18 cellular contexts compared by ENCODE assay signal in the genomic region with DNA sequence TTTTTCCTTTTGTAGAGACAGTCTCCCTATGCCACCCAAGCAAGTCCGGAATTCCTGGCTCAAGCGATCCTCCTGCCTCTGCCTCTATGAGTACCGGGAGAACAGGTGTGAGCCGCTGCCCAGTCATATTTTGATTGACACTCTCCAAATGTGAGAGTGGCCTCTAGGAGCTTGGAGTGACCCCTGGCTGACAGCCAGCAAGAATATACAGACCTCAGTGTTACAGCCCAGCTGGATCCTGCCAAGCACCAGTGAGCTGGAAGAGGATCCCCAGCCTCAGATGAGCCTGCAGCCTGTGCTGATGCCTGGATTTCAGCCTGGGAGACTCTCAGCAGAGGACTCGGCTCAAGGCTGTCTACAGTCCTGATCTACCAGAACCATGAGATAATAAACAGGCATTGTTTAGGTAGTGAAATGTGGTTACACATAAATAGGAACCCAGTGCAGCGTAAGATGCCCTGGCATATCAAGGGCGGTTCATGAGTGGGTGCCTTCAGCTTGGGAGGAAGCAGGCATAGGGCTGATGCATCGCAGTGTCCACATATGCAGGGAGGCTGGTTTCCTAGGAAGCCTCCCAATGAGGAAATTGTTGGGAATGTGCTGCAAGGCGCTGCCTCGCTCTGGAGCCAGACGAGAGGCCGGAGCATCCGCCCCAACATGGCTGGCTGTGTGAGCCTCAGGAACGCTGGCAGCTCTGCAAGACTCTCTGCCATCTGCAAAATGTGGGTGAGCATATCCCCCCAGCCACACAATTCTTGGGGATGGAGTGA. TPM values are rescaled to one million over a fixed set of nuclear protein-coding genes. Genes with fewer than 3 reads are reported as not detected.
"Had no signal": no experiment of that assay in that cellular context is flagged by ENCODE, and none has a peak within 500 bp of the region (broad histone marks: within the 10 kb centered on the region; RNA-seq: fewer than 3 reads in every experiment).

No MANE protein-coding gene starts in this region.

- H3K9me3 Mint-ChIP-seq: activated naive CD4-positive, alpha-beta T cell treated with anti-CD3 and anti-CD28 coated beads, Interleukin-2, amount 10 ng/mL, durations not matched to agents 7 days and 5 days; activated T-helper 17 cell treated with anti-CD3 and anti-CD28 coated beads, Interleukin-2, amount 50 U/mL, for 72 hours; stimulated activated memory B cell treated with anti-CD40 and anti-IgM and Interleukin-4, amounts not matched to agents 10 μg/mL and 1 μg/mL and 100 μg/mL, for 72 hours had no signal

- H3K9me3 ChIP-seq: colonic mucosa, transverse colon had no signal

- H3K27ac Mint-ChIP-seq: activated naive CD4-positive, alpha-beta T cell treated with anti-CD3 and anti-CD28 coated beads, Interleukin-2, amount 10 ng/mL, durations not matched to agents 7 days and 5 days; stimulated activated memory B cell treated with anti-CD40 and anti-IgM and Interleukin-4, amounts not matched to agents 10 μg/mL and 1 μg/mL and 100 μg/mL, for 72 hours had no signal

- H3K36me3 ChIP-seq: cardiac muscle cell, colonic mucosa, transverse colon had no signal

- FAIRE-seq: kidney had no signal

- H3K36me3 Mint-ChIP-seq: activated naive CD4-positive, alpha-beta T cell treated with anti-CD3 and anti-CD28 coated beads, Interleukin-2, amount 10 ng/mL, durations not matched to agents 7 days and 5 days; stimulated activated memory B cell treated with anti-CD40 and anti-IgM and Interleukin-4, amounts not matched to agents 10 μg/mL and 1 μg/mL and 100 μg/mL, for 72 hours had no signal

- DNase-seq: activated CD4-positive, alpha-beta T cell treated with anti-CD3 and anti-CD28 coated beads, Interleukin-2, amount 50 U/mL, for 1 hour; activated naive CD4-positive, alpha-beta T cell treated with anti-CD3 and anti-CD28 coated beads, Interleukin-2, amount 10 ng/mL, durations not matched to agents 7 days and 5 days; activated T-cell treated with anti-CD3 and anti-CD28 coated beads for 4 hours; colonic mucosa; hippocampal formation; kidney; left ventricle myocardium superior; mesendoderm; stimulated activated CD4-positive, alpha-beta T cell treated with anti-CD3 and anti-CD28 coated beads, Interleukin-2, amount 100 ng/mL, for 48 hours; T-helper 1 cell; T1000; transverse colon had no signal

- H3K4me1 Mint-ChIP-seq: activated T-helper 17 cell treated with anti-CD3 and anti-CD28 coated beads, Interleukin-2, amount 50 U/mL, for 72 hours; stimulated activated memory B cell treated with anti-CD40 and anti-IgM and Interleukin-4, amounts not matched to agents 10 μg/mL and 1 μg/mL and 100 μg/mL, for 72 hours had no signal

- H3K27me3 Mint-ChIP-seq: activated naive CD4-positive, alpha-beta T cell treated with anti-CD3 and anti-CD28 coated beads, Interleukin-2, amount 10 ng/mL, durations not matched to agents 7 days and 5 days; activated T-helper 17 cell treated with anti-CD3 and anti-CD28 coated beads, Interleukin-2, amount 50 U/mL, for 72 hours had no signal

- H3K27ac ChIP-seq: cardiac muscle cell, colonic mucosa, transverse colon had no signal

- H3K4me1 ChIP-seq: colonic mucosa, transverse colon had no signal

- H3K4me3 Mint-ChIP-seq: activated naive CD4-positive, alpha-beta T cell treated with anti-CD3 and anti-CD28 coated beads, Interleukin-2, amount 10 ng/mL, durations not matched to agents 7 days and 5 days; activated T-helper 17 cell treated with anti-CD3 and anti-CD28 coated beads, Interleukin-2, amount 50 U/mL, for 72 hours; stimulated activated memory B cell treated with anti-CD40 and anti-IgM and Interleukin-4, amounts not matched to agents 10 μg/mL and 1 μg/mL and 100 μg/mL, for 72 hours had no signal

- ATAC-seq: activated T-helper 17 cell treated with anti-CD3 and anti-CD28 coated beads, Interleukin-2, amount 50 U/mL, for 72 hours; esophagus mucosa; left ventricle myocardium superior; SK-N-SH treated with all-trans-retinoic acid at 6 μM for 48 hours had no signal

- H3K4me3 ChIP-seq: cardiac muscle cell, colonic mucosa, transverse colon had no signal

- H3K27me3 ChIP-seq: cardiac muscle cell, colonic mucosa, transverse colon had no signal

RNA-seq across cellular contexts. Expression of a gene that starts 38.9 kb away (rescaled TPM):
- total RNA-seq: cardiac muscle cell had no signal
- polyA plus RNA-seq: cardiac muscle cell, neural cell had no signal
